In the genomic region with DNA sequence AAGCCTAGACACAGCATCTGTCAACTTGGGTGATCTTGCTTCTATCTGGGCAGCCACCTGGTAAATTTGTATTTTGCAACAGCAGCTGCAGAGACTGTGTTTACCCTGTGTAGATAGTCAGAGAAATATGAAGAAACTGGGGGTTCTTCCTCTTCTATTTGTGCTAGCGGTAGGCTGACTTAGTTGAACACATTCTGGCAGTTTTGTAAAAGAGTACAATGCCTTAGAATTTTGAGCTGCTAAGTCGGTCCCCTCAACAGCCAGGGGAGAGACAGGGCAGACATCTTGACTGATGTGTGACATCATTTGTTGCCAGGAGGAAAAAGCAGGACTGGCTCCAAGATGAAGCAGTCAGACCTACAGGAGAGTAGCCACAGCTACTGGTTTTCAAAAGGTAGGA, we compare ENCODE assay signal across 8 cellular contexts. TPM values are rescaled to one million over a fixed set of nuclear protein-coding genes. Genes with fewer than 3 reads are reported as not detected.
A peak's percentile ranks its signal among the peaks of the same experiment; 100 is the strongest.
DNase-seq lines count a peak whose midpoint lies in the region; ATAC-seq and TF ChIP-seq lines count a peak whose summit lies in the region.

No MANE protein-coding gene starts in this region.

- no peak overlapping the region for H3K27ac ChIP-seq in endodermal cell (ENCODE audit: low read depth, low read length)
- peak overlapping the region in 2 of 8 donors; percentile 53 to 54 for H3K27ac ChIP-seq in spleen

- H3K9me3 Mint-ChIP-seq in endodermal cell (no peaks in the 10 kb centered on the region), nephron progenitor cell (peaks cover 7% of the 10 kb centered on the region)
- no peaks in the 10 kb centered on the region for H3K9me3 Mint-ChIP-seq in stimulated activated naive B cell treated with anti-CD40 and anti-IgM and Interleukin-4, amounts not matched to agents 10 μg/mL and 1 μg/mL and 100 μg/mL, for 72 hours

- H3K27me3 Mint-ChIP-seq in endodermal cell (ENCODE audit: insufficient read depth) = peaks cover 2% of the 10 kb centered on the region
- peaks cover 0 to 3% of the 10 kb centered on the region in 2 donors for H3K27me3 Mint-ChIP-seq in stimulated activated naive B cell treated with anti-CD40 and anti-IgM and Interleukin-4, amounts not matched to agents 10 μg/mL and 1 μg/mL and 100 μg/mL, for 72 hours
- H3K27me3 Mint-ChIP-seq in nephron progenitor cell (ENCODE audit: low read depth, poor library complexity) = peaks cover 3% of the 10 kb centered on the region

- DNase-seq in AG08396 (ENCODE audit: low spot score) = peak; percentile 66
- DNase-seq in HCEC 1CT = peak; percentile 37
- DNase-seq in NCI-H82 treated with DMSO at 0.1 percent for 48 hours (lab: John Stamatoyannopoulos, UW; ENCODE audit: unreplicated experiment) = peak; percentile 80
- peak; percentile 57 for DNase-seq in endodermal cell
- no peak for DNase-seq in stimulated activated naive B cell treated with anti-CD40 and anti-IgM and Interleukin-4, amounts not matched to agents 10 μg/mL and 1 μg/mL and 100 μg/mL, for 72 hours
- DNase-seq in spleen = no peak
- DNase-seq in nephron progenitor cell = no peak
- no peak for DNase-seq in ureter (ENCODE audit: low spot score)

- ATAC-seq in stimulated activated naive B cell treated with anti-CD40 and anti-IgM and Interleukin-4, amounts not matched to agents 10 μg/mL and 1 μg/mL and 100 μg/mL, for 72 hours (replicated peaks) = peak; percentile 86

- H3K27ac Mint-ChIP-seq in endodermal cell (no peak overlapping the region), nephron progenitor cell (no peak overlapping the region)
- H3K27ac Mint-ChIP-seq in stimulated activated naive B cell treated with anti-CD40 and anti-IgM and Interleukin-4, amounts not matched to agents 10 μg/mL and 1 μg/mL and 100 μg/mL, for 72 hours = peak overlapping the region; percentile 39

- no peaks in the 10 kb centered on the region for H3K36me3 Mint-ChIP-seq in endodermal cell (ENCODE audit: low read depth)
- no peaks in the 10 kb centered on the region for H3K36me3 Mint-ChIP-seq in stimulated activated naive B cell treated with anti-CD40 and anti-IgM and Interleukin-4, amounts not matched to agents 10 μg/mL and 1 μg/mL and 100 μg/mL, for 72 hours
- no peaks in the 10 kb centered on the region for H3K36me3 Mint-ChIP-seq in nephron progenitor cell (ENCODE audit: low read depth)

- H3K4me1 Mint-ChIP-seq in endodermal cell (peaks cover 1% of the 10 kb centered on the region), nephron progenitor cell (peaks cover 5% of the 10 kb centered on the region)
- H3K4me1 Mint-ChIP-seq in stimulated activated naive B cell treated with anti-CD40 and anti-IgM and Interleukin-4, amounts not matched to agents 10 μg/mL and 1 μg/mL and 100 μg/mL, for 72 hours = peaks cover 12 to 15% of the 10 kb centered on the region in 2 donors

- no peaks in the 10 kb centered on the region for H3K9me3 ChIP-seq in endodermal cell (ENCODE audit: control insufficient read depth, low read length)
- no peaks in the 10 kb centered on the region for H3K9me3 ChIP-seq in spleen

- 84 to 88% methylated on average over 2 of the region's 2 CpGs for whole genome bisulfite sequencing in endodermal cell (ENCODE audit: insufficient coverage in 1 of 2, insufficient read length in 1 of 2), 2 experiments
- WGBS in spleen, 5 donors = 12 to 44% (median 36%) methylated on average over 2 of the region's 2 CpGs

- no peak overlapping the region for H3K9ac ChIP-seq in endodermal cell (ENCODE audit: extremely low read depth, low read length, poor library complexity, severe bottlenecking)

- no peak for TF ChIP-seq CTCF in endodermal cell (conservative IDR thresholded peaks at IDR 0.05)
- TF ChIP-seq CTCF in spleen (IDR thresholded peaks at IDR 0.05 in 8 of 11, conservative IDR thresholded peaks at IDR 0.05 in 3 of 11) = no peak
- TF ChIP-seq CTCF in nephron progenitor cell (IDR thresholded peaks at IDR 0.05) = no peak

- H3K4me1 ChIP-seq in endodermal cell (ENCODE audit: control insufficient read depth, insufficient read depth, low read length) = no peaks in the 10 kb centered on the region
- H3K4me1 ChIP-seq in spleen = peaks cover 0 to 23% (median 0%) of the 10 kb centered on the region in 6 donors

- no peaks in the 10 kb centered on the region for H3K36me3 ChIP-seq in endodermal cell (ENCODE audit: control insufficient read depth, insufficient read depth, low read length)
- no peaks in the 10 kb centered on the region for H3K36me3 ChIP-seq in spleen

- H3K27me3 ChIP-seq in endodermal cell (ENCODE audit: control insufficient read depth, insufficient read depth, low read length, poor library complexity, severe bottlenecking) (no peaks in the 10 kb centered on the region), spleen (replicated peaks in 1 of 7) (no peaks in the 10 kb centered on the region)

- intact Hi-C loops in spleen (cut with DNase I; ENCODE audit: low total_unique reads) = no loop called here

- H3K4me3 ChIP-seq in endodermal cell (ENCODE audit: low read length) (no peak overlapping the region), spleen (peak overlapping the region in 1 of 8 donors; percentile 35)

- TF ChIP-seq POLR2A in spleen (IDR thresholded peaks at IDR 0.05) = no peak

- no peak overlapping the region for H3K4me3 Mint-ChIP-seq in endodermal cell
- no peak overlapping the region for H3K4me3 Mint-ChIP-seq in stimulated activated naive B cell treated with anti-CD40 and anti-IgM and Interleukin-4, amounts not matched to agents 10 μg/mL and 1 μg/mL and 100 μg/mL, for 72 hours
- no peak overlapping the region for H3K4me3 Mint-ChIP-seq in nephron progenitor cell

RNA-seq across cellular contexts. Expression of a gene that starts 53.7 kb away (rescaled TPM):
- total RNA-seq in endodermal cell (under 1 TPM in 1 of 2 donors, not detected in 1; 0.33 TPM), spleen (under 1 TPM in 3 of 7 donors, not detected in 4; 0.06 to 0.36 (median 0.14) TPM), ureter (not detected)
- 0.25 TPM for polyA plus RNA-seq in endodermal cell (2013, experiment 1 of 2)
- polyA plus RNA-seq in endodermal cell (2013, experiment 2 of 2) = 0.17 TPM
- under 1 TPM in 1 of 3 donors, not detected in 2; under 0.01 TPM for polyA plus RNA-seq in spleen

Comparison
In these comparisons a context has a peak if more than half of its experiments do, and no peak if none do; other contexts are left out.
1. DNase-seq: peak in AG08396 (single experiment), HCEC 1CT (single experiment), NCI-H82 treated with DMSO at 0.1 percent for 48 hours (single experiment) and endodermal cell (single experiment); none in stimulated activated naive B cell treated with anti-CD40 and anti-IgM and Interleukin-4, amounts not matched to agents 10 μg/mL and 1 μg/mL and 100 μg/mL, for 72 hours (single experiment), spleen (single experiment), nephron progenitor cell (single experiment) and ureter (single experiment).